Comparison of ENCODE assay signal across 17 cellular contexts in genomic region chr21:41139275-41139674, GRCh38. TPM values are rescaled to one million over a fixed set of nuclear protein-coding genes. Genes with fewer than 3 reads are reported as not detected.
A peak's percentile ranks its signal among the peaks of the same experiment; 100 is the strongest.
DNase-seq lines count a peak whose midpoint lies in the region; ATAC-seq, FAIRE-seq and TF ChIP-seq lines count a peak whose summit lies in the region.
"Had no signal": no experiment of that assay in that cellular context is flagged by ENCODE, and none has a peak within 500 bp of the region (broad histone marks: within the 10 kb centered on the region; RNA-seq: fewer than 3 reads in every experiment).

No MANE protein-coding gene starts in this region.

- POLR2A ChIA-PET in HepG2 (lab: Yijun Ruan, JAX): no interaction called here

- H2BK5ac ChIP-seq in trophoblast cell (ENCODE audit: low read depth, low read length, poor library complexity): no peak overlapping the region

- no peaks in the 10 kb centered on the region for H3K4me1 ChIP-seq in HepG2 (ENCODE audit: insufficient read depth, low read length)
- H3K4me1 ChIP-seq in right lobe of liver: no peaks in the 10 kb centered on the region
- H3K4me1 ChIP-seq in kidney (ENCODE audit: control insufficient read depth in 1 of 2, insufficient read depth in 1 of 2, low read depth in 1 of 2, low read length in 2 of 2): peaks cover 0 to 5% of the 10 kb centered on the region in 2 donors
- peaks cover 2 to 9% of the 10 kb centered on the region in 2 experiments for H3K4me1 ChIP-seq in trophoblast cell (ENCODE audit: control insufficient read depth in 1 of 2, insufficient read depth in 2 of 2, low read length in 2 of 2)
- H3K4me1 ChIP-seq: A549, BLaER1, HAP-1 had no signal

- TF ChIP-seq CTCF in HepG2 (CRISPR knock-in tag; IDR thresholded peaks at IDR 0.05): no peak
- no peak for TF ChIP-seq CTCF in right lobe of liver (IDR thresholded peaks at IDR 0.05)
- TF ChIP-seq CTCF in kidney (IDR thresholded peaks at IDR 0.05; ENCODE audit: borderline replicate concordance, extremely low read depth, insufficient read depth): no peak

- H3K27me3 ChIP-seq in HepG2 (ENCODE audit: control insufficient read depth in 1 of 2, insufficient read depth in 2 of 2, low read length in 2 of 2): peaks cover 6 to 30% of the 10 kb centered on the region in 2 experiments; a peak in 2 of 5 replicates
- H3K27me3 ChIP-seq in right lobe of liver: no peaks in the 10 kb centered on the region
- no peaks in the 10 kb centered on the region for H3K27me3 ChIP-seq in trophoblast cell (ENCODE audit: insufficient read depth, low read length)
- H3K27me3 ChIP-seq: BLaER1 had no signal

- H3K14ac ChIP-seq in trophoblast cell (ENCODE audit: low read length): no peak overlapping the region

- no peak overlapping the region for H2AFZ ChIP-seq in HepG2 (ENCODE audit: low read length)
- no peak overlapping the region for H2AFZ ChIP-seq in trophoblast cell (ENCODE audit: insufficient read depth, low read length, poor library complexity)

- no peak for TF ChIP-seq EP300 in HepG2 (IDR thresholded peaks at IDR 0.05; ENCODE audit: low read depth in 2 of 2, low read length in 2 of 2)
- no peak for TF ChIP-seq EP300 in HepG2 (CRISPR knock-in tag; IDR thresholded peaks at IDR 0.05; ENCODE audit: borderline replicate concordance)

- no peaks in the 10 kb centered on the region for H4K20me1 ChIP-seq in HepG2 (ENCODE audit: insufficient read depth, low read length)
- H4K20me1 ChIP-seq: BLaER1 had no signal

- H3K79me1 ChIP-seq in trophoblast cell (ENCODE audit: low read length): no peaks in the 10 kb centered on the region

- no peak overlapping the region for H2AK5ac ChIP-seq in trophoblast cell (ENCODE audit: low read length)

- no peak for FAIRE-seq in HepG2 (lab: Jason Lieb, UNC)
- FAIRE-seq in kidney (lab: Jason Lieb, UNC): no peak
- FAIRE-seq: A549, GM12878, GM19239 had no signal

- no peak overlapping the region for H4K12ac ChIP-seq in trophoblast cell (ENCODE audit: low read depth, low read length)

- H3K4ac ChIP-seq in trophoblast cell (ENCODE audit: low read depth, low read length): no peak overlapping the region

- H4K91ac ChIP-seq in trophoblast cell (ENCODE audit: low read depth, low read length): no peak overlapping the region

- no peak overlapping the region for H3K4me2 ChIP-seq in HepG2 (ENCODE audit: low read depth, low read length)
- H3K4me2 ChIP-seq in trophoblast cell (ENCODE audit: low read length): no peak overlapping the region
- H3K4me2 ChIP-seq: A549, BLaER1 had no signal

- H3K27ac ChIP-seq in HepG2 (ENCODE audit: extremely low read length, insufficient read depth, low read length): no peak overlapping the region
- no peak overlapping the region for H3K27ac ChIP-seq in right lobe of liver
- H3K27ac ChIP-seq in kidney (ENCODE audit: low read depth in 2 of 2, low read length in 2 of 2): no peak overlapping the region
- no peak overlapping the region for H3K27ac ChIP-seq in trophoblast cell (ENCODE audit: low read depth, low read length)
- H3K27ac ChIP-seq: 22Rv1, A549, BLaER1, HL-60 had no signal

- H3K79me2 ChIP-seq in HepG2 (ENCODE audit: insufficient read depth, low read length) (no peaks in the 10 kb centered on the region), trophoblast cell (ENCODE audit: control insufficient read depth, insufficient read depth, low read length, poor library complexity) (no peaks in the 10 kb centered on the region)

- H3K9ac ChIP-seq in HepG2 (ENCODE audit: insufficient read depth, low read depth, low read length): no peak overlapping the region
- no peak overlapping the region for H3K9ac ChIP-seq in kidney (ENCODE audit: low read length in 2 of 2)
- no peak overlapping the region for H3K9ac ChIP-seq in trophoblast cell (ENCODE audit: low read length)
- H3K9ac ChIP-seq: BLaER1 had no signal

- no peak overlapping the region for H3K4me3 ChIP-seq in HepG2 (replicated peaks in 1 of 3; ENCODE audit: insufficient read depth in 1 of 3, low read depth in 2 of 3, low read length in 3 of 3)
- H3K4me3 ChIP-seq in right lobe of liver: no peak overlapping the region
- no peak overlapping the region for H3K4me3 ChIP-seq in kidney (ENCODE audit: low read length in 2 of 2)
- peak overlapping the region; percentile 50 for H3K4me3 ChIP-seq in trophoblast cell (ENCODE audit: low read depth, low read length)
- H3K4me3 ChIP-seq: A549, BLaER1, GM12878, HAP-1 had no signal

- H2BK12ac ChIP-seq in trophoblast cell (ENCODE audit: low read length): no peak overlapping the region

- ATAC-seq in HepG2: no peak
- no peak for ATAC-seq in right lobe of liver
- no peak for ATAC-seq in HG02798 (IDR thresholded peaks at IDR 0.05; ENCODE audit: poor library complexity, unreplicated experiment)
- ATAC-seq: A549, GM12878 had no signal

- 29% methylated on average over 3 of the region's 5 CpGs for WGBS in HepG2 (ENCODE audit: low lambda C conversion rate)
- WGBS in right lobe of liver (ENCODE audit: insufficient coverage, low coverage, low lambda C conversion rate, missing lambda C conversion rate): 59% methylated on average over 4 of the region's 5 CpGs
- WGBS in trophoblast cell (ENCODE audit: extremely low coverage, insufficient coverage, insufficient read length): no CpG with 5 or more reads among the region's 5 CpGs

- intact Hi-C loops in HepG2 (cut with micrococcal nuclease; ENCODE audit: unreplicated experiment) (no loop called here), right lobe of liver (cut with DNase I) (no loop called here), kidney (cut with DNase I) (no loop called here)

- CTCF ChIA-PET in HepG2 (lab: Yijun Ruan, JAX; ENCODE audit: low intra/inter-chr PET ratio, low total read pairs): no interaction called here

- BruUV-seq in HepG2 (replicated peaks; lab: Mats Ljungman, UMichigan): no TSS peak

- H4K8ac ChIP-seq in trophoblast cell (ENCODE audit: low read depth, low read length): no peak overlapping the region

- H2BK120ac ChIP-seq in trophoblast cell (ENCODE audit: insufficient read depth, low read length, poor library complexity): no peak overlapping the region

- peak overlapping the region; percentile 77 for H3K23ac ChIP-seq in trophoblast cell (ENCODE audit: low read length)

- TF ChIP-seq POLR2A in HepG2 (IDR thresholded peaks at IDR 0.05; ENCODE audit: insufficient read depth in 1 of 2, low read depth in 2 of 2, low read length in 2 of 2) (no peak), right lobe of liver (IDR thresholded peaks at IDR 0.05) (no peak)

- TF ChIP-seq RAD21 in HepG2 (CRISPR knock-in tag; IDR thresholded peaks at IDR 0.05): no peak

- in situ Hi-C loops in HepG2 (cut with HindIII; ENCODE audit: extremely low pct_ligation_motif_present, low pct_unique_long_range_greater_than_20kb): no loop called here

- no peaks in the 10 kb centered on the region for H3K9me3 ChIP-seq in HepG2 (ENCODE audit: low read length)
- H3K9me3 ChIP-seq in right lobe of liver: no peaks in the 10 kb centered on the region
- no peaks in the 10 kb centered on the region for H3K9me3 ChIP-seq in kidney (ENCODE audit: control insufficient read depth in 1 of 2, low read length in 2 of 2)
- H3K9me3 ChIP-seq in trophoblast cell (ENCODE audit: insufficient read depth, low read depth, low read length): peaks cover 8% of the 10 kb centered on the region
- H3K9me3 ChIP-seq: A549, HAP-1 had no signal

- H3K18ac ChIP-seq in trophoblast cell (ENCODE audit: low read length): no peak overlapping the region

- DNase-seq in HepG2 (ENCODE audit: low spot score) (no peak), right lobe of liver (no peak), kidney (peak; percentile 3), trophoblast cell (no peak), KG1 (lab: John Stamatoyannopoulos, UW) (no peak)
- no peak for DNase-seq in activated naive CD4-positive, alpha-beta T cell (lab: John Stamatoyannopoulos, UW)
- DNase-seq: CD4-positive, alpha-beta memory T cell; DMS153; DMS79 treated with DMSO at 0.1 percent for 48 hours had no signal

- H3K36me3 ChIP-seq in HepG2 (replicated peaks in 1 of 2; ENCODE audit: control insufficient read depth in 1 of 2, insufficient read depth in 2 of 2, low read length in 2 of 2) (no peaks in the 10 kb centered on the region), right lobe of liver (no peaks in the 10 kb centered on the region), kidney (ENCODE audit: control insufficient read depth in 1 of 2, insufficient read depth in 2 of 2, low read length in 2 of 2) (no peaks in the 10 kb centered on the region), trophoblast cell (ENCODE audit: control insufficient read depth in 1 of 2, insufficient read depth in 2 of 2, low read length in 2 of 2) (no peaks in the 10 kb centered on the region)
- H3K36me3 ChIP-seq: BLaER1, HAP-1 had no signal

TF ChIP-seq in HepG2, 621 proteins besides CTCF, POLR2A, EP300 and RAD21 (continues in another document):
- TF ChIP-seq FOXJ3 (CRISPR knock-in tag; IDR thresholded peaks at IDR 0.05; ENCODE audit: borderline replicate concordance): no peak
- 0 out of 2 replicates have a peak, but pooled peaks have one; percentile 66 for TF ChIP-seq ZNF207 (IDR thresholded peaks at IDR 0.05; ENCODE audit: borderline replicate concordance)

RNA-seq across cellular contexts. Expression of gene BACE2, which starts 28.7 kb away (rescaled TPM):
- total RNA-seq in HepG2 (2016; rRNA removed; fragmentation: Illumina TruSeq; extraction: Trizol): 0.07 TPM in 1 of 2 replicates, not detected in the other
- total RNA-seq in HepG2 (2016; cell fraction: cytosol; rRNA removed; fragmentation: Illumina TruSeq; extraction: Trizol; ENCODE audit: low read depth): not detected in 2 replicates
- not detected in 2 replicates for total RNA-seq in HepG2 (2016; cell fraction: insoluble cytoplasmic fraction; rRNA removed; fragmentation: Illumina TruSeq; extraction: Trizol)
- total RNA-seq in HepG2 (2016; cell fraction: membrane; rRNA removed; fragmentation: Illumina TruSeq; extraction: Trizol): 0.21 TPM in 1 of 2 replicates, not detected in the other
- total RNA-seq in HepG2 (2016; cell fraction: nucleus; rRNA removed; fragmentation: Illumina TruSeq; extraction: Trizol): 0.25 TPM in 1 of 2 replicates, not detected in the other
- 0.11 and 0.20 TPM in 2 replicates for polyA plus RNA-seq in HepG2 (2011; rRNA removed)
- polyA plus RNA-seq in HepG2 (2011; cell fraction: cytosol; rRNA removed): 0.14 and 0.15 TPM in 2 replicates
- 0.10 and 0.14 TPM in 2 replicates for polyA plus RNA-seq in HepG2 (2011; cell fraction: nucleus; rRNA removed)
- not detected in 2 replicates for polyA plus RNA-seq in HepG2 (2012)
- polyA plus RNA-seq in HepG2 (2016; cell fraction: cytosol; fragmentation: Illumina TruSeq; extraction: Trizol; ENCODE audit: low read depth): 0.07 TPM in 1 of 2 replicates, not detected in the other
- polyA plus RNA-seq in HepG2 (2016; cell fraction: insoluble cytoplasmic fraction; fragmentation: Illumina TruSeq; extraction: Trizol; ENCODE audit: low read depth): not detected in 2 replicates
- polyA plus RNA-seq in HepG2 (2016; cell fraction: membrane; fragmentation: Illumina TruSeq; extraction: Trizol; ENCODE audit: low read depth): 0.10 TPM in 1 of 2 replicates, not detected in the other
- not detected in 2 replicates for polyA plus RNA-seq in HepG2 (2016; cell fraction: nucleus; fragmentation: Illumina TruSeq; extraction: Trizol; ENCODE audit: insufficient read depth, low read depth)
- 67.8 TPM in 1 of 2 replicates, not detected in the other for polyA minus RNA-seq in HepG2 (2011; rRNA and poly(A)+ RNA removed; ENCODE audit: low replicate concordance)
- 0.59 and 0.62 TPM in 2 replicates for polyA minus RNA-seq in HepG2 (2011; cell fraction: cytosol; rRNA and poly(A)+ RNA removed)
- polyA minus RNA-seq in HepG2 (2011; cell fraction: nucleus; rRNA and poly(A)+ RNA removed): 0.37 TPM in 1 of 2 replicates, not detected in the other
- 1 to 10 TPM; 4.3 to 7.9 (median 5.4) TPM for total RNA-seq in right lobe of liver
- total RNA-seq in kidney: 65.7 TPM
- 55.5 TPM for polyA plus RNA-seq in kidney (ENCODE audit: insufficient read depth, low read depth, low replicate concordance)
- polyA plus RNA-seq in trophoblast cell (2013): 7.6 and 8.6 TPM in 2 replicates
- total RNA-seq: CD4-positive, alpha-beta memory T cell had no signal
